In the genomic region with DNA sequence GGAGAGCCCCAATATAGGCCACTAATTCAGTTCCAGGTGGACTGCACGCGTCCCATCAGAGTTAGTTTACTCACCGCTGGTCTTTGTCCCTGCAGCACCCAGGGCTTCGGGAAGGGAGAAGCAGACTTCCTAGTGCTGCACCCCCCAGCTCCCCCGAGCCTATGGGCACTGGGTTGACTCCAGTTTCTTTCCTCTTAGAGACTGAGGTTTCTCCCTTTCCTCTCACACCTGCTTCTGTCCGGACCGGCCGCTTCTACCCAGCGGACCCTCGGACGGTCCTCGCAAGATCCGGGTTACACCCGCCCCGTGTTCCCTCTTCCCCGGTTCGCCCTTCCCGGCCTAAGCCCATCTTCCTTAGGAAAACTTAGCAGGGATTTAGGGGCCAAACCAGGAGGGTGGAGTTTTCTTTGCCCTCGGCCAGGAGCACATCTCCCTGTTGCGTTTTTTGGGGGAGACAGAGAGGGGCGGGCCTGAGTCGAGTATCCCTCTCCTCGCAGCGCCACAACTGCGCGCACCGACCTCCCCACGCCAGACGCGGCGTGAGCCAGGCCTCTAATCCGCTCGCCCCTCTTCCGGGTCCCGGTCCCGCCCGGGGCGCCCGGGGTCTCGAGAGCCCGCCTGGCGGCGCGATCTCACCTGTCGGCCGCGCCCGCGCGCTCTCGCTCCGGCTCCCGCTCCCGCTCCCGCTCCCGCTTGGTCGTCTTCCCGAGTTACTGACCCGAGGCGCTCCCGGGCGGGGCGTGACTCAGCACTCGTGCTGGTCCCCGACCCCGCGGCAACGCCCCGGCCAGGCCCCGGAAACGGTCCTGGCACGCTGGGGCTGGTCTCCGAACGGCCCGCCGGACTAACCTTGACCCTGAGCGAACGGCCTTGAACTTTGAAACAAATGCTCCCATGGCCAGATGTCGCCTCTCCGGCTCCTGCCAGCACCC, we compare ENCODE assay signal across 8 cellular contexts. TPM values are rescaled to one million over a fixed set of nuclear protein-coding genes. Genes with fewer than 3 reads are reported as not detected.
DNase-seq lines count a peak whose midpoint lies in the region; ATAC-seq and TF ChIP-seq lines count a peak whose summit lies in the region.

A gene (minus strand): TSS at position 728 of the 932 bp plus-strand sequence. CDS start 8,741 bp downstream, outside the sequence.

- peak within 1 kb of the TSS; percentile 57 for H3K27ac ChIP-seq in naive thymus-derived CD4-positive, alpha-beta T cell (ENCODE audit: low read depth, low read length)
- H3K27ac ChIP-seq in upper lobe of right lung, result peak within 1 kb of the TSS; percentile 82

- TF ChIP-seq CTCF in HFFc6 (IDR thresholded peaks at IDR 0.05), result peak; percentile 30; the same call in 1 of the 2 replicates
- peak; percentile 7 for TF ChIP-seq CTCF in upper lobe of right lung (IDR thresholded peaks at IDR 0.05)

- DNase-seq in activated CD4-positive, alpha-beta T cell treated with anti-CD3 and anti-CD28 coated beads for 36 hours, result peak; percentile 61
- DNase-seq in activated CD4-positive, alpha-beta T cell treated with anti-CD3 and anti-CD28 coated beads for 1 hour, result no peak
- DNase-seq in HFFc6 (peak; percentile 45), NCI-H1092 treated with DMSO at 0.1 percent for 48 hours (lab: John Stamatoyannopoulos, UW) (peak; percentile 15), fibroblast of gingiva (ENCODE audit: low read depth) (peak; percentile 83), upper lobe of right lung (peak; percentile 93)
- DNase-seq in activated T-cell treated with anti-CD3 and anti-CD28 coated beads, Interleukin-2, amount 50 U/mL, for 4 hours, result no peak
- peak in 6 of 9 donors; percentile 23 to 51 (median 28) for DNase-seq in naive thymus-derived CD4-positive, alpha-beta T cell

- H3K4me1 ChIP-seq in naive thymus-derived CD4-positive, alpha-beta T cell (ENCODE audit: control insufficient read depth in 2 of 2, insufficient read depth in 2 of 2, low read length in 2 of 2), result peaks cover 6 to 7% of the 10 kb centered on the region in 2 donors
- peaks cover 18% of the 10 kb centered on the region for H3K4me1 ChIP-seq in upper lobe of right lung

- H3K4me1 Mint-ChIP-seq in activated CD4-positive, alpha-beta T cell treated with anti-CD3 and anti-CD28 coated beads for 36 hours, result peaks cover 13% of the 10 kb centered on the region
- peaks cover 32% of the 10 kb centered on the region for H3K4me1 Mint-ChIP-seq in HFFc6 (ENCODE audit: low read depth)
- H3K4me1 Mint-ChIP-seq in activated T-cell treated with anti-CD3 and anti-CD28 coated beads, Interleukin-2, amount 50 U/mL, for 4 hours (ENCODE audit: low read depth), result peaks cover 16% of the 10 kb centered on the region
- peaks cover 7 to 33% (median 20%) of the 10 kb centered on the region in 7 donors for H3K4me1 Mint-ChIP-seq in naive thymus-derived CD4-positive, alpha-beta T cell

- H3K36me3 Mint-ChIP-seq in activated CD4-positive, alpha-beta T cell treated with anti-CD3 and anti-CD28 coated beads for 36 hours (ENCODE audit: low read depth), result peaks cover 6% of the 10 kb centered on the region
- peaks cover 9% of the 10 kb centered on the region for H3K36me3 Mint-ChIP-seq in HFFc6 (ENCODE audit: low read depth)
- peaks cover 5% of the 10 kb centered on the region for H3K36me3 Mint-ChIP-seq in activated T-cell treated with anti-CD3 and anti-CD28 coated beads, Interleukin-2, amount 50 U/mL, for 4 hours (ENCODE audit: insufficient read depth)
- H3K36me3 Mint-ChIP-seq in naive thymus-derived CD4-positive, alpha-beta T cell, result peaks cover 0 to 6% (median 3%) of the 10 kb centered on the region in 5 donors

- no peaks in the 10 kb centered on the region for H3K27me3 ChIP-seq in naive thymus-derived CD4-positive, alpha-beta T cell (ENCODE audit: control insufficient read depth in 2 of 2, insufficient read depth in 2 of 2, low read length in 2 of 2)
- H3K27me3 ChIP-seq in upper lobe of right lung, result no peaks in the 10 kb centered on the region

- peak within 1 kb of the TSS; percentile 79 for H3K27ac Mint-ChIP-seq in activated CD4-positive, alpha-beta T cell treated with anti-CD3 and anti-CD28 coated beads for 36 hours
- peak within 1 kb of the TSS; percentile 86 for H3K27ac Mint-ChIP-seq in HFFc6
- peak within 1 kb of the TSS; percentile 34 to 89 (median 77) for H3K27ac Mint-ChIP-seq in naive thymus-derived CD4-positive, alpha-beta T cell

- no peaks in the 10 kb centered on the region for H3K9me3 ChIP-seq in naive thymus-derived CD4-positive, alpha-beta T cell (ENCODE audit: control insufficient read depth in 2 of 3, low read length in 3 of 3)
- no peaks in the 10 kb centered on the region for H3K9me3 ChIP-seq in upper lobe of right lung

- intact Hi-C loops in activated CD4-positive, alpha-beta T cell treated with anti-CD3 and anti-CD28 coated beads for 36 hours (cut with DNase I, micrococcal nuclease), result loop anchor here in 1 of 2 experiments (1.0 kb wide), 1 partner anchor 38 kb away; a partner anchor contains a TSS
- intact Hi-C loops in naive thymus-derived CD4-positive, alpha-beta T cell (cut with micrococcal nuclease), result loop anchor here (1.0 kb wide), 1 partner anchor 14 kb away; a partner anchor contains a TSS
- intact Hi-C loops in upper lobe of right lung (cut with DNase I), result no loop called here

- H3K9me3 Mint-ChIP-seq in activated CD4-positive, alpha-beta T cell treated with anti-CD3 and anti-CD28 coated beads for 36 hours (ENCODE audit: low read depth), result no peaks in the 10 kb centered on the region
- H3K9me3 Mint-ChIP-seq in HFFc6, result no peaks in the 10 kb centered on the region
- no peaks in the 10 kb centered on the region for H3K9me3 Mint-ChIP-seq in activated T-cell treated with anti-CD3 and anti-CD28 coated beads, Interleukin-2, amount 50 U/mL, for 4 hours
- H3K9me3 Mint-ChIP-seq in naive thymus-derived CD4-positive, alpha-beta T cell, result no peaks in the 10 kb centered on the region

- H3K36me3 ChIP-seq in naive thymus-derived CD4-positive, alpha-beta T cell (ENCODE audit: control insufficient read depth in 2 of 3, insufficient read depth in 3 of 3, low read length in 3 of 3), result no peaks in the 10 kb centered on the region
- peaks cover 6% of the 10 kb centered on the region for H3K36me3 ChIP-seq in upper lobe of right lung

- peak; percentile 81 for ATAC-seq in activated CD4-positive, alpha-beta T cell treated with anti-CD3 and anti-CD28 coated beads for 36 hours
- ATAC-seq in activated T-cell treated with anti-CD3 and anti-CD28 coated beads, Interleukin-2, amount 50 U/mL, for 4 hours, result peak; percentile 90
- ATAC-seq in naive thymus-derived CD4-positive, alpha-beta T cell, result peak; percentile 74
- peak; percentile 91 for ATAC-seq in upper lobe of right lung

- H3K27me3 Mint-ChIP-seq in activated CD4-positive, alpha-beta T cell treated with anti-CD3 and anti-CD28 coated beads for 36 hours, result no peaks in the 10 kb centered on the region
- no peaks in the 10 kb centered on the region; the same call in 1 of the 2 replicates for H3K27me3 Mint-ChIP-seq in HFFc6 (ENCODE audit: insufficient read depth)
- H3K27me3 Mint-ChIP-seq in activated T-cell treated with anti-CD3 and anti-CD28 coated beads, Interleukin-2, amount 50 U/mL, for 4 hours (ENCODE audit: low read depth), result no peaks in the 10 kb centered on the region
- peaks cover 0 to 8% (median 0%) of the 10 kb centered on the region in 5 donors for H3K27me3 Mint-ChIP-seq in naive thymus-derived CD4-positive, alpha-beta T cell

- peak within 1 kb of the TSS; percentile 50 for H3K4me3 ChIP-seq in naive thymus-derived CD4-positive, alpha-beta T cell (ENCODE audit: low read length)
- H3K4me3 ChIP-seq in upper lobe of right lung, result peak within 1 kb of the TSS; percentile 80

- H3K4me3 Mint-ChIP-seq in activated CD4-positive, alpha-beta T cell treated with anti-CD3 and anti-CD28 coated beads for 36 hours, result peak within 1 kb of the TSS; percentile 77
- peak within 1 kb of the TSS; percentile 89 for H3K4me3 Mint-ChIP-seq in HFFc6
- peak within 1 kb of the TSS; percentile 87 for H3K4me3 Mint-ChIP-seq in activated T-cell treated with anti-CD3 and anti-CD28 coated beads, Interleukin-2, amount 50 U/mL, for 4 hours
- H3K4me3 Mint-ChIP-seq in naive thymus-derived CD4-positive, alpha-beta T cell, result peak within 1 kb of the TSS; percentile 78 to 94 (median 85)

- POLR2A ChIA-PET in activated CD4-positive, alpha-beta T cell treated with anti-CD3 and anti-CD28 coated beads for 36 hours (lab: Charles Lee), result interaction anchor here (0.6 kb wide), 1 partner anchor 12 kb away, joined by 3 read pairs; no protein-coding TSS in a partner anchor
- POLR2A ChIA-PET in naive thymus-derived CD4-positive, alpha-beta T cell (lab: Charles Lee), result no interaction called here

- CTCF ChIA-PET in activated CD4-positive, alpha-beta T cell treated with anti-CD3 and anti-CD28 coated beads for 36 hours (lab: Charles Lee), result no interaction called here
- CTCF ChIA-PET in naive thymus-derived CD4-positive, alpha-beta T cell (lab: Charles Lee), result interaction anchor here (0.5 kb wide), 1 partner anchor 14 kb away, joined by 3 read pairs; a partner anchor contains a TSS

RNA-seq across cellular contexts. Expression of the gene that starts here (rescaled TPM):
- total RNA-seq in activated CD4-positive, alpha-beta T cell treated with anti-CD3 and anti-CD28 coated beads for 36 hours, result 1 to 10 TPM; 4.6 to 5.2 TPM
- 10 to 100 TPM in 3 of 6 experiments, 1 to 10 TPM in 3; 5.1 to 12.3 (median 10.4) TPM for total RNA-seq in HFFc6 (2021; fragmentation: NEBNext Ultra II Directional; extraction: Animal tissue kit (Norgen Biotek cat#: 25700))
- 10 to 100 TPM; 10.5 to 16.9 (median 11.1) TPM for total RNA-seq in activated T-cell treated with anti-CD3 and anti-CD28 coated beads, Interleukin-2, amount 50 U/mL, for 4 hours
- total RNA-seq in naive thymus-derived CD4-positive, alpha-beta T cell, result 1 to 10 TPM; 3.0 to 5.5 (median 3.2) TPM
- 1 to 10 TPM in 1 of 2 donors, under 1 TPM in 1; 0.91 to 2.9 TPM for polyA plus RNA-seq in naive thymus-derived CD4-positive, alpha-beta T cell
- total RNA-seq in upper lobe of right lung, result 15.4 TPM

Comparison
In these comparisons a context has a peak if more than half of its experiments do, and no peak if none do; other contexts are left out.
1. DNase-seq: peak in activated CD4-positive, alpha-beta T cell treated with anti-CD3 and anti-CD28 coated beads for 36 hours (single experiment), HFFc6 (single experiment), NCI-H1092 treated with DMSO at 0.1 percent for 48 hours (single experiment), fibroblast of gingiva (single experiment), naive thymus-derived CD4-positive, alpha-beta T cell (6 of 9) and upper lobe of right lung (single experiment); none in activated CD4-positive, alpha-beta T cell treated with anti-CD3 and anti-CD28 coated beads for 1 hour (single experiment) and activated T-cell treated with anti-CD3 and anti-CD28 coated beads, Interleukin-2, amount 50 U/mL, for 4 hours (single experiment).
2. Peak in every context shown above with its lines, with median percentiles within 50 percentile points of each other: ATAC-seq, H3K27ac Mint-ChIP-seq and H3K4me3 Mint-ChIP-seq.